10 cellular contexts compared by ENCODE assay signal in genomic region chr5:157671592-157672330, GRCh38. TPM values are rescaled to one million over a fixed set of nuclear protein-coding genes. Genes with fewer than 3 reads are reported as not detected.
DNase-seq lines count a peak whose midpoint lies in the region; ATAC-seq and TF ChIP-seq lines count a peak whose summit lies in the region.
"Had no signal": no experiment of that assay in that cellular context is flagged by ENCODE, and none has a peak within 500 bp of the region (broad histone marks: within the 10 kb centered on the region; RNA-seq: fewer than 3 reads in every experiment).

No MANE protein-coding gene starts in this region.

- H3K4me1 ChIP-seq in lower lobe of right lung (peaks cover 16% of the 10 kb centered on the region), testis (peaks cover 4% of the 10 kb centered on the region)

- H3K36me3 Mint-ChIP-seq in activated CD8-positive, alpha-beta memory T cell treated with anti-CD3 and anti-CD28 coated beads, Interleukin-2, amount 10 ng/mL, durations not matched to agents 7 days and 5 days = peaks cover 1% of the 10 kb centered on the region

- peaks cover 22% of the 10 kb centered on the region for H3K4me1 Mint-ChIP-seq in activated CD8-positive, alpha-beta memory T cell treated with anti-CD3 and anti-CD28 coated beads, Interleukin-2, amount 10 ng/mL, durations not matched to agents 7 days and 5 days

- in situ Hi-C loops in brain microvascular endothelial cell (cut with HindIII; ENCODE audit: low pct_ligation_motif_present, low sequenced_read_pairs) = no loop called here
- in situ Hi-C loops in GM13977 (cut with MboI; ENCODE audit: low pct_unique_long_range_greater_than_20kb, low sequenced_read_pairs, unreplicated experiment) = no loop called here

- no peak overlapping the region for H3K27ac Mint-ChIP-seq in activated CD8-positive, alpha-beta memory T cell treated with anti-CD3 and anti-CD28 coated beads, Interleukin-2, amount 10 ng/mL, durations not matched to agents 7 days and 5 days

- H3K4me3 Mint-ChIP-seq in activated CD8-positive, alpha-beta memory T cell treated with anti-CD3 and anti-CD28 coated beads, Interleukin-2, amount 10 ng/mL, durations not matched to agents 7 days and 5 days = peak overlapping the region; percentile 88

- peak; percentile 36 for DNase-seq in activated CD8-positive, alpha-beta memory T cell treated with anti-CD3 and anti-CD28 coated beads, Interleukin-2, amount 10 ng/mL, durations not matched to agents 7 days and 5 days
- no peak for DNase-seq in activated CD8-positive, alpha-beta memory T cell treated with anti-CD3 and anti-CD28 coated beads, Interleukin-2, amount 50 U/mL, for 4 hours
- DNase-seq in brain microvascular endothelial cell (no peak), lower lobe of right lung (no peak), testis (no peak), GM13977 (ENCODE audit: low spot score) (no peak)
- DNase-seq in activated CD4-positive, CD25-positive, alpha-beta regulatory T cell (lab: John Stamatoyannopoulos, UW) = no peak
- DNase-seq: NCI-H1417 treated with DMSO at 0.1 percent for 48 hours had no signal

- ATAC-seq in activated CD8-positive, alpha-beta memory T cell treated with anti-CD3 and anti-CD28 coated beads, Interleukin-2, amount 10 ng/mL, durations not matched to agents 7 days and 5 days = no peak
- ATAC-seq in lower lobe of right lung (no peak), GM21381 (IDR thresholded peaks at IDR 0.05; ENCODE audit: unreplicated experiment) (no peak)

- H3K36me3 ChIP-seq in brain microvascular endothelial cell (replicated peaks) (no peaks in the 10 kb centered on the region), lower lobe of right lung (no peaks in the 10 kb centered on the region), testis (ENCODE audit: low read depth, missing control alignments) (no peaks in the 10 kb centered on the region)

- intact Hi-C loops in lower lobe of right lung (cut with DNase I) = no loop called here
- intact Hi-C loops in testis (cut with DNase I; ENCODE audit: low total_unique reads) = no loop called here

- TF ChIP-seq CTCF in brain microvascular endothelial cell (IDR thresholded peaks at IDR 0.05; ENCODE audit: low read depth, low read length, missing control alignments) (no peak), lower lobe of right lung (IDR thresholded peaks at IDR 0.05) (no peak), testis (IDR thresholded peaks at IDR 0.05) (no peak), GM13977 (IDR thresholded peaks at IDR 0.05; ENCODE audit: extremely low read depth, insufficient read depth, missing control alignments) (no peak)

- CTCF ChIA-PET in activated CD8-positive, alpha-beta memory T cell treated with anti-CD3 and anti-CD28 coated beads, Interleukin-2, amount 10 ng/mL, durations not matched to agents 7 days and 5 days (lab: Charles Lee) = interaction anchor here (4.6 kb wide), 1 partner anchor 71 kb away, joined by 56 read pairs; the partner anchor contains the start of gene LSM11

- TF ChIP-seq POLR2A in testis (IDR thresholded peaks at IDR 0.05) = no peak

- H3K27me3 ChIP-seq in brain microvascular endothelial cell (replicated peaks) = no peaks in the 10 kb centered on the region
- H3K27me3 ChIP-seq in lower lobe of right lung (ENCODE audit: low read depth) = peaks cover 19% of the 10 kb centered on the region
- H3K27me3 ChIP-seq in testis = no peaks in the 10 kb centered on the region

- H3K9me3 ChIP-seq in lower lobe of right lung (no peaks in the 10 kb centered on the region), testis (no peaks in the 10 kb centered on the region)

- WGBS in testis, 2 donors = 32 to 40% methylated on average over 31 to 57 of the region's 57 CpGs

- no peaks in the 10 kb centered on the region for H3K9me3 Mint-ChIP-seq in activated CD8-positive, alpha-beta memory T cell treated with anti-CD3 and anti-CD28 coated beads, Interleukin-2, amount 10 ng/mL, durations not matched to agents 7 days and 5 days (ENCODE audit: low read depth)

- peak overlapping the region; percentile 80 for H3K4me3 ChIP-seq in brain microvascular endothelial cell (ENCODE audit: low read depth, low read length)
- peak overlapping the region; percentile 65 for H3K4me3 ChIP-seq in lower lobe of right lung
- H3K4me3 ChIP-seq in testis = peak overlapping the region; percentile 53 to 65

- H3K27ac ChIP-seq in brain microvascular endothelial cell = no peak overlapping the region
- H3K27ac ChIP-seq in lower lobe of right lung = no peak overlapping the region
- H3K27ac ChIP-seq in testis = no peak overlapping the region

- peaks cover 32% of the 10 kb centered on the region for H3K27me3 Mint-ChIP-seq in activated CD8-positive, alpha-beta memory T cell treated with anti-CD3 and anti-CD28 coated beads, Interleukin-2, amount 10 ng/mL, durations not matched to agents 7 days and 5 days

RNA-seq across cellular contexts. Expression of gene C5orf52, which starts 0.4 kb away (rescaled TPM):
- not detected for total RNA-seq in activated CD8-positive, alpha-beta memory T cell treated with anti-CD3 and anti-CD28 coated beads, Interleukin-2, amount 10 ng/mL, durations not matched to agents 7 days and 5 days
- total RNA-seq in lower lobe of right lung = not detected
- 10 to 100 TPM; 13.9 to 62.0 TPM for total RNA-seq in testis
- 35.0 TPM for polyA plus RNA-seq in testis (ENCODE audit: insufficient read depth, low read depth, low replicate concordance)
- total RNA-seq: pulmonary artery endothelial cell had no signal

RNA-seq across cellular contexts. Expression of gene SOX30, which starts 19.5 kb away (rescaled TPM):
- under 1 TPM in 1 of 2 experiments, not detected in 1; 0.09 TPM for total RNA-seq in activated CD8-positive, alpha-beta memory T cell treated with anti-CD3 and anti-CD28 coated beads, Interleukin-2, amount 10 ng/mL, durations not matched to agents 7 days and 5 days
- total RNA-seq in lower lobe of right lung (not detected), testis (10 to 100 TPM; 47.7 to 83.9 TPM)
- 197 TPM for polyA plus RNA-seq in testis (ENCODE audit: insufficient read depth, low read depth, low replicate concordance)
- total RNA-seq: pulmonary artery endothelial cell had no signal

RNA-seq across cellular contexts. Expression of gene THG1L, which starts 59.5 kb away (rescaled TPM):
- 10 to 100 TPM; 12.9 to 16.3 TPM for total RNA-seq in activated CD8-positive, alpha-beta memory T cell treated with anti-CD3 and anti-CD28 coated beads, Interleukin-2, amount 10 ng/mL, durations not matched to agents 7 days and 5 days
- total RNA-seq in lower lobe of right lung = 11.3 TPM
- total RNA-seq in testis = 10 to 100 TPM; 11.9 to 18.1 TPM
- polyA plus RNA-seq in testis (ENCODE audit: insufficient read depth, low read depth, low replicate concordance) = 14.0 TPM

Comparison
In these comparisons a context has a peak if more than half of its experiments do, and no peak if none do; other contexts are left out.
1. RNA of gene C5orf52, which starts 0.4 kb away (total RNA-seq): 13.9 to 62.0 TPM in testis; not detected in activated CD8-positive, alpha-beta memory T cell treated with anti-CD3 and anti-CD28 coated beads, Interleukin-2, amount 10 ng/mL, durations not matched to agents 7 days and 5 days and not detected in lower lobe of right lung (single experiment); every median in the first group is over 10 times any median in the second.
2. RNA of gene SOX30, which starts 19.5 kb away (total RNA-seq): 47.7 to 83.9 TPM in testis; 0.09 TPM in activated CD8-positive, alpha-beta memory T cell treated with anti-CD3 and anti-CD28 coated beads, Interleukin-2, amount 10 ng/mL, durations not matched to agents 7 days and 5 days and not detected in lower lobe of right lung (single experiment); every median in the first group is over 10 times any median in the second.
3. Peak in every context shown above with its lines, with median percentiles within 50 percentile points of each other: H3K4me3 ChIP-seq.